3 cellular contexts compared by ENCODE assay signal in the genomic region with DNA sequence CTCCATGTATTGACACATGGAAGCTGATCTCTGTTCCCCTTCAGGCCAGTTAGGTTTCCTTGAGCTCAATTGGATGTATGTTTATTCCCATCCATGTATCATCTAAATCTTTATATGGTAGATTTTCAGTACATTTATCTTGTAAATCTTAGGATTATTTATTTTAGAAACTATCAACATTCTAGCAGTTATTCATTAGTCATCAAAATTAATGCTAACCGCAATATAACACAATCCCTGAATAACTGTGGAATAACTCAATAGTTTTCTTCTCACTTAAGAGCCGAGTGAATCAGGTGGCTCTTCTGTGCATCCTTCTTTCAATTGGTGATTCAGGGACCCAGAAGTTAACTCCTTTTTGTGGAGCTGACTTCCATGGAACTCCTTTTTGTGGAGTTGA.
TF ChIP-seq lines count a peak whose summit lies in the region.

No MANE protein-coding gene starts in this region.

TF ChIP-seq in HepG2, 621 proteins besides CTCF, POLR2A, EP300 and RAD21:
- TF ChIP-seq SOX5 (CRISPR knock-in tag; IDR thresholded peaks at IDR 0.05; ENCODE audit: borderline replicate concordance), result no peak
- TF ChIP-seq REL (CRISPR knock-in tag; conservative IDR thresholded peaks at IDR 0.05), result no peak
- peak; percentile 72; the same call in 1 of the 2 replicates for TF ChIP-seq MAFF (IDR thresholded peaks at IDR 0.05; ENCODE audit: low read depth, low read length)
- no peak for TF ChIP-seq HHEX (CRISPR knock-in tag; IDR thresholded peaks at IDR 0.05)
- no peak for TF ChIP-seq ATF7 (IDR thresholded peaks at IDR 0.05)
- TF ChIP-seq ATF7 (CRISPR knock-in tag; IDR thresholded peaks at IDR 0.05), result no peak
- TF ChIP-seq ZNF556 (CRISPR knock-in tag; IDR thresholded peaks at IDR 0.05; ENCODE audit: borderline replicate concordance), result no peak
- TF ChIP-seq MAFK (conservative IDR thresholded peaks at IDR 0.05 in 1 of 2, IDR thresholded peaks at IDR 0.05 in 1 of 2; ENCODE audit: low read length in 2 of 2), result peak; percentile 65 to 82
- no peak for TF ChIP-seq CENPT (CRISPR knock-in tag; IDR thresholded peaks at IDR 0.05; ENCODE audit: low read depth)
- TF ChIP-seq ZKSCAN8 (CRISPR knock-in tag; IDR thresholded peaks at IDR 0.05; ENCODE audit: borderline replicate concordance), result no peak
- no peak for TF ChIP-seq DNMT1 (CRISPR knock-in tag; IDR thresholded peaks at IDR 0.05)
- TF ChIP-seq ETV6 (CRISPR knock-in tag; conservative IDR thresholded peaks at IDR 0.05), result no peak
- no peak for TF ChIP-seq NR2F2 (IDR thresholded peaks at IDR 0.05; ENCODE audit: borderline replicate concordance, low read depth)
TF ChIP-seq in HepG2: peak in this region for 2.

TF ChIP-seq in A549, 52 proteins besides CTCF, POLR2A, EP300 and RAD21:
- no peak for TF ChIP-seq GATA3 (IDR thresholded peaks at IDR 0.05; ENCODE audit: borderline replicate concordance)
- no peak for TF ChIP-seq ZFP36 (IDR thresholded peaks at IDR 0.05; ENCODE audit: borderline replicate concordance, partially characterized antibody)
- TF ChIP-seq MAFK (IDR thresholded peaks at IDR 0.05; ENCODE audit: partially characterized antibody), result peak; percentile 55
- no peak for TF ChIP-seq ZNF302 (CRISPR knock-in tag; IDR thresholded peaks at IDR 0.05)
- no peak for TF ChIP-seq HDAC2 (IDR thresholded peaks at IDR 0.05)
- TF ChIP-seq RNF2 (IDR thresholded peaks at IDR 0.05; ENCODE audit: borderline replicate concordance, low read depth), result no peak
- TF ChIP-seq TFCP2L1 (CRISPR knock-in tag; IDR thresholded peaks at IDR 0.05), result no peak

TF ChIP-seq in K562, 482 proteins besides CTCF, POLR2A, EP300 and RAD21:
- TF ChIP-seq, protein P1, sequence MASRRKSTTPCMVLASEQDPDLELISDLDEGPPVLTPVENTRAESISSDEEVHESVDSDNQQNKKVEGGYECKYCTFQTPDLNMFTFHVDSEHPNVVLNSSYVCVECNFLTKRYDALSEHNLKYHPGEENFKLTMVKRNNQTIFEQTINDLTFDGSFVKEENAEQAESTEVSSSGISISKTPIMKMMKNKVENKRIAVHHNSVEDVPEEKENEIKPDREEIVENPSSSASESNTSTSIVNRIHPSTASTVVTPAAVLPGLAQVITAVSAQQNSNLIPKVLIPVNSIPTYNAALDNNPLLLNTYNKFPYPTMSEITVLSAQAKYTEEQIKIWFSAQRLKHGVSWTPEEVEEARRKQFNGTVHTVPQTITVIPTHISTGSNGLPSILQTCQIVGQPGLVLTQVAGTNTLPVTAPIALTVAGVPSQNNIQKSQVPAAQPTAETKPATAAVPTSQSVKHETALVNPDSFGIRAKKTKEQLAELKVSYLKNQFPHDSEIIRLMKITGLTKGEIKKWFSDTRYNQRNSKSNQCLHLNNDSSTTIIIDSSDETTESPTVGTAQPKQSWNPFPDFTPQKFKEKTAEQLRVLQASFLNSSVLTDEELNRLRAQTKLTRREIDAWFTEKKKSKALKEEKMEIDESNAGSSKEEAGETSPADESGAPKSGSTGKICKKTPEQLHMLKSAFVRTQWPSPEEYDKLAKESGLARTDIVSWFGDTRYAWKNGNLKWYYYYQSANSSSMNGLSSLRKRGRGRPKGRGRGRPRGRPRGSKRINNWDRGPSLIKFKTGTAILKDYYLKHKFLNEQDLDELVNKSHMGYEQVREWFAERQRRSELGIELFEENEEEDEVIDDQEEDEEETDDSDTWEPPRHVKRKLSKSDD (conservative IDR thresholded peaks at IDR 0.05; ENCODE audit: low read length), result no peak
- no peak for TF ChIP-seq BCL6 (CRISPR knock-in tag; IDR thresholded peaks at IDR 0.05)
- TF ChIP-seq NFRKB (IDR thresholded peaks at IDR 0.05; ENCODE audit: low read depth), result no peak
- peak; percentile 55 for TF ChIP-seq ZNF316 (IDR thresholded peaks at IDR 0.05)
- TF ChIP-seq MAFG (tag; conservative IDR thresholded peaks at IDR 0.05), result peak; percentile 40
- peak; percentile 25; the same call in 1 of the 2 replicates for TF ChIP-seq C11orf30 (IDR thresholded peaks at IDR 0.05; ENCODE audit: low read depth)
TF ChIP-seq in K562: peak in this region for 3.
